In genomic region chrX:11374570-11374969, GRCh38 we compare ENCODE assay signal across 28 cellular contexts.
"Had no signal": no experiment of that assay in that cellular context is flagged by ENCODE, and none has a peak within 500 bp of the region (broad histone marks: within the 10 kb centered on the region; RNA-seq: fewer than 3 reads in every experiment).

No MANE protein-coding gene starts in this region.

- H3K9me3 Mint-ChIP-seq: activated naive CD4-positive, alpha-beta T cell treated with anti-CD3 and anti-CD28 coated beads, Interleukin-2, amount 50 U/mL, for 72 hours; activated T-cell treated with anti-CD3 and anti-CD28 coated beads, Interleukin-2, amount 50 U/mL, for 24 hours; activated T-helper 17 cell treated with anti-CD3 and anti-CD28 coated beads, Interleukin-2, amount 50 U/mL, for 72 hours; central memory CD8-positive, alpha-beta T cell had no signal

- FAIRE-seq: colon had no signal

- H3K9me3 ChIP-seq: ascending aorta, mucosa of descending colon, sigmoid colon, testis, uterus had no signal

- H3K27ac ChIP-seq: ascending aorta, brain microvascular endothelial cell, sigmoid colon, testis, uterus had no signal

- H3K36me3 ChIP-seq: ascending aorta, brain microvascular endothelial cell, sigmoid colon, uterus had no signal

- H3K4me1 ChIP-seq: ascending aorta, sigmoid colon, testis, uterus had no signal

- H3K27ac Mint-ChIP-seq: activated B cell treated with CpG ODN at 0.5 μM for 24 hours; activated CD4-positive, alpha-beta T cell treated with anti-CD3 and anti-CD28 coated beads for 36 hours; activated naive CD4-positive, alpha-beta T cell treated with anti-CD3 and anti-CD28 coated beads, Interleukin-2, amount 50 U/mL, for 72 hours; activated T-cell treated with anti-CD3 and anti-CD28 coated beads, Interleukin-2, amount 50 U/mL, for 24 hours; activated T-helper 17 cell treated with anti-CD3 and anti-CD28 coated beads, Interleukin-2, amount 50 U/mL, for 72 hours; nephron progenitor cell had no signal

- H3K4me3 Mint-ChIP-seq: activated B cell treated with CpG ODN at 0.5 μM for 24 hours; activated CD4-positive, alpha-beta T cell treated with anti-CD3 and anti-CD28 coated beads for 36 hours; activated T-cell treated with anti-CD3 and anti-CD28 coated beads, Interleukin-2, amount 50 U/mL, for 24 hours; activated T-helper 17 cell treated with anti-CD3 and anti-CD28 coated beads, Interleukin-2, amount 50 U/mL, for 72 hours; central memory CD8-positive, alpha-beta T cell; nephron progenitor cell had no signal

- H3K36me3 Mint-ChIP-seq: activated naive CD4-positive, alpha-beta T cell treated with anti-CD3 and anti-CD28 coated beads, Interleukin-2, amount 50 U/mL, for 72 hours had no signal

- DNase-seq: activated B cell treated with CpG ODN at 0.5 μM for 24 hours; activated CD4-positive, alpha-beta T cell treated with anti-CD3 and anti-CD28 coated beads for 36 hours; activated CD4-positive, alpha-beta T cell treated with anti-CD3 and anti-CD28 coated beads, Interleukin-2, amount 50 U/mL, for 4 hours; activated CD8-positive, alpha-beta memory T cell treated with anti-CD3 and anti-CD28 coated beads for 24 hours; activated CD8-positive, alpha-beta memory T cell treated with anti-CD3 and anti-CD28 coated beads, Interleukin-2, amount 50 U/mL, for 4 hours; activated T-cell treated with anti-CD3 and anti-CD28 coated beads, Interleukin-2, amount 50 U/mL, for 24 hours; brain microvascular endothelial cell; effector memory CD4-positive, alpha-beta T cell; foreskin melanocyte; glutamatergic neuron; hippocampal formation; left cardiac atrium; mesenchymal stem cell; mucosa of descending colon; nephron progenitor cell; sigmoid colon; stimulated activated CD4-positive, alpha-beta T cell treated with anti-CD3 and anti-CD28 coated beads, Interleukin-2, amount 100 ng/mL, for 48 hours; stimulated activated CD8-positive, alpha-beta memory T cell treated with anti-CD3 and anti-CD28 coated beads, Interleukin-4, amount 100 ng/mL, for 48 hours; stimulated activated naive CD4-positive, alpha-beta T cell; T-helper 9 cell; testis; trophoblast cell; uterus had no signal

- H3K27me3 Mint-ChIP-seq: activated B cell treated with CpG ODN at 0.5 μM for 24 hours; activated T-helper 17 cell treated with anti-CD3 and anti-CD28 coated beads, Interleukin-2, amount 50 U/mL, for 72 hours; central memory CD8-positive, alpha-beta T cell had no signal

- ATAC-seq: activated CD4-positive, alpha-beta T cell treated with anti-CD3 and anti-CD28 coated beads for 36 hours; activated naive CD4-positive, alpha-beta T cell treated with anti-CD3 and anti-CD28 coated beads, Interleukin-2, amount 50 U/mL, for 72 hours; activated T-helper 17 cell treated with anti-CD3 and anti-CD28 coated beads, Interleukin-2, amount 50 U/mL, for 72 hours; left cardiac atrium; mucosa of descending colon had no signal

- H3K4me1 Mint-ChIP-seq: activated CD4-positive, alpha-beta T cell treated with anti-CD3 and anti-CD28 coated beads for 36 hours; activated T-helper 17 cell treated with anti-CD3 and anti-CD28 coated beads, Interleukin-2, amount 50 U/mL, for 72 hours; central memory CD8-positive, alpha-beta T cell; nephron progenitor cell had no signal

- H3K4me3 ChIP-seq: ascending aorta, mucosa of descending colon, sigmoid colon, testis, uterus had no signal

- H3K27me3 ChIP-seq: ascending aorta, brain microvascular endothelial cell, sigmoid colon, testis, uterus had no signal
